Comparison of ENCODE assay signal across 16 cellular contexts in the genomic region with DNA sequence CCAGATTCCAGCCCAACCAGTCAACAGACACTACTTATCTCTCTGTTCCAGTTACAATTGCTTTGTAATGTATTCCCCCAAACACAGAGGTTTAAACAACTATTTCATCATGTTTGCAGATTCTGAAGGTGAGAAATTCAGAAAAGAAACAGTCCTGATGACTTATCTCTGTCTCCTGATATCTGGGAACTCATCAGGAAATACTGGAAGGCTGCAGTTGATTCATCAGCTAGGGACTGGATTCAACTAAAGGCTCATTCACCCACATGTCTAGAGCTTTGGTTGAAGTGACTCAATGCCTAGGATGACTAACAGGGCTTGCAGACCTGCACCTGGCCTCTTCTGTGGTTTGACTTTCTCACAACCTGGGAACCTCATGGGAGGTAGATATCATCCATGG. TPM values are rescaled to one million over a fixed set of nuclear protein-coding genes. Genes with fewer than 3 reads are reported as not detected.
A peak's percentile ranks its signal among the peaks of the same experiment; 100 is the strongest.
DNase-seq lines count a peak whose midpoint lies in the region; ATAC-seq, FAIRE-seq and TF ChIP-seq lines count a peak whose summit lies in the region.
"Had no signal": no experiment of that assay in that cellular context is flagged by ENCODE, and none has a peak within 500 bp of the region (broad histone marks: within the 10 kb centered on the region; RNA-seq: fewer than 3 reads in every experiment).

No MANE protein-coding gene starts in this region.

- H3K4me3 Mint-ChIP-seq in activated CD4-positive, alpha-beta T cell treated with anti-CD3 and anti-CD28 coated beads for 36 hours = no peak overlapping the region
- H3K4me3 Mint-ChIP-seq: activated naive CD4-positive, alpha-beta T cell treated with anti-CD3 and anti-CD28 coated beads, Interleukin-2, amount 50 U/mL, for 24 hours had no signal

- no peaks in the 10 kb centered on the region for H3K36me3 Mint-ChIP-seq in activated CD4-positive, alpha-beta T cell treated with anti-CD3 and anti-CD28 coated beads for 36 hours (ENCODE audit: low read depth)
- H3K36me3 Mint-ChIP-seq: activated naive CD4-positive, alpha-beta T cell treated with anti-CD3 and anti-CD28 coated beads, Interleukin-2, amount 50 U/mL, for 24 hours had no signal

- H3K4me1 Mint-ChIP-seq in activated CD4-positive, alpha-beta T cell treated with anti-CD3 and anti-CD28 coated beads for 36 hours = peaks cover 3% of the 10 kb centered on the region
- H3K4me1 Mint-ChIP-seq: activated naive CD4-positive, alpha-beta T cell treated with anti-CD3 and anti-CD28 coated beads, Interleukin-2, amount 50 U/mL, for 24 hours had no signal

- intact Hi-C loops in activated CD4-positive, alpha-beta T cell treated with anti-CD3 and anti-CD28 coated beads for 36 hours (cut with DNase I, micrococcal nuclease) = no loop called here

- H3K27me3 Mint-ChIP-seq in activated CD4-positive, alpha-beta T cell treated with anti-CD3 and anti-CD28 coated beads for 36 hours = no peaks in the 10 kb centered on the region

- POLR2A ChIA-PET in activated CD4-positive, alpha-beta T cell treated with anti-CD3 and anti-CD28 coated beads for 36 hours (lab: Charles Lee) = no interaction called here

- H3K36me3 ChIP-seq in bronchial epithelial cell (ENCODE audit: control insufficient read depth, insufficient read depth, low read length) (no peaks in the 10 kb centered on the region), mesodermal cell (ENCODE audit: control insufficient read depth, insufficient read depth, low read length) (no peaks in the 10 kb centered on the region), suprapubic skin (no peaks in the 10 kb centered on the region)

- H3K4me3 ChIP-seq in bronchial epithelial cell (ENCODE audit: low read depth, low read length) (no peak overlapping the region), mesodermal cell (ENCODE audit: extremely low read depth, insufficient read depth, low read length, poor library complexity, severe bottlenecking) (no peak overlapping the region), suprapubic skin (no peak overlapping the region)
- H3K4me3 ChIP-seq: mucosa of descending colon had no signal

- peaks cover under 1% of the 10 kb centered on the region for H3K9me3 Mint-ChIP-seq in activated CD4-positive, alpha-beta T cell treated with anti-CD3 and anti-CD28 coated beads for 36 hours (ENCODE audit: low read depth)

- H3K27ac ChIP-seq in mesodermal cell (ENCODE audit: low read depth, low read length, severe bottlenecking) (peak overlapping the region; percentile 31), suprapubic skin (no peak overlapping the region)

- no peaks in the 10 kb centered on the region for H3K4me1 ChIP-seq in mesodermal cell (ENCODE audit: control insufficient read depth, insufficient read depth, low read length, poor library complexity, severe bottlenecking)
- no peaks in the 10 kb centered on the region for H3K4me1 ChIP-seq in suprapubic skin

- DNase-seq in activated CD4-positive, alpha-beta T cell treated with anti-CD3 and anti-CD28 coated beads for 36 hours = no peak
- no peak for DNase-seq in activated CD4-positive, alpha-beta T cell treated with anti-CD3 and anti-CD28 coated beads for 1 hour
- DNase-seq in HT1080 (ENCODE audit: low read depth) (peak; percentile 99), bronchial epithelial cell (ENCODE audit: low read depth) (peak; percentile 99), suprapubic skin (ENCODE audit: low spot score in 2 of 2) (no peak), H4 (ENCODE audit: low spot score) (no peak)
- DNase-seq: 8988T; activated CD4-positive, alpha-beta T cell treated with anti-CD3 and anti-CD28 coated beads, Interleukin-2, amount 50 U/mL, for 1 hour; hippocampal formation; mucosa of descending colon; NCI-H1105 treated with DMSO at 0.1 percent for 48 hours; NCI-H774 had no signal

- no peak overlapping the region for H3K27ac Mint-ChIP-seq in activated CD4-positive, alpha-beta T cell treated with anti-CD3 and anti-CD28 coated beads for 36 hours
- H3K27ac Mint-ChIP-seq: activated naive CD4-positive, alpha-beta T cell treated with anti-CD3 and anti-CD28 coated beads, Interleukin-2, amount 50 U/mL, for 24 hours had no signal

- CTCF ChIA-PET in activated CD4-positive, alpha-beta T cell treated with anti-CD3 and anti-CD28 coated beads for 36 hours (lab: Charles Lee) = interaction anchor here (0.6 kb wide), 1 partner anchor 149 kb away, joined by 3 read pairs; no protein-coding TSS in a partner anchor

- TF ChIP-seq EP300 in suprapubic skin (IDR thresholded peaks at IDR 0.05) = no peak

- no peaks in the 10 kb centered on the region for H3K27me3 ChIP-seq in bronchial epithelial cell (ENCODE audit: control insufficient read depth, insufficient read depth, low read length)
- H3K27me3 ChIP-seq in suprapubic skin = no peaks in the 10 kb centered on the region

- ATAC-seq in activated CD4-positive, alpha-beta T cell treated with anti-CD3 and anti-CD28 coated beads for 36 hours = peak; percentile 65
- ATAC-seq in HG03442 (IDR thresholded peaks at IDR 0.05; ENCODE audit: unreplicated experiment) = no peak
- ATAC-seq: mucosa of descending colon had no signal

- TF ChIP-seq POLR2A in suprapubic skin (IDR thresholded peaks at IDR 0.05) = no peak

- TF ChIP-seq CTCF in bronchial epithelial cell (IDR thresholded peaks at IDR 0.05; ENCODE audit: insufficient read depth, low read length, severe bottlenecking) (no peak), suprapubic skin (IDR thresholded peaks at IDR 0.05) (no peak)

- peak; percentile 95 for FAIRE-seq in bronchial epithelial cell (lab: Jason Lieb, UNC)

- H3K9me3 ChIP-seq in mesodermal cell (ENCODE audit: control insufficient read depth, low read length) (no peaks in the 10 kb centered on the region), suprapubic skin (no peaks in the 10 kb centered on the region)
- H3K9me3 ChIP-seq: mucosa of descending colon had no signal

RNA-seq across cellular contexts. Expression of a gene that starts 56.6 kb away (rescaled TPM):
- total RNA-seq in activated CD4-positive, alpha-beta T cell treated with anti-CD3 and anti-CD28 coated beads for 36 hours = not detected
- total RNA-seq in HT1080 (2014; rRNA removed; shearing (Covaris generic)) = 4.7 and 9.0 TPM in 2 replicates
- 7.2 and 11.2 TPM in 2 replicates for polyA plus RNA-seq in HT1080 (2015; cell fraction: cytosol; rRNA removed)
- 18.4 and 20.0 TPM in 2 replicates for polyA plus RNA-seq in HT1080 (2015; cell fraction: nucleus; rRNA removed)
- total RNA-seq in bronchial epithelial cell (0.90 and 5.5 TPM in 2 replicates), suprapubic skin (1 to 10 TPM; 2.7 to 5.7 (median 4.4) TPM)
- 40.0 TPM for polyA plus RNA-seq in mesodermal cell (2013, experiment 1 of 2)
- polyA plus RNA-seq in mesodermal cell (2013, experiment 2 of 2) = 39.1 TPM
- 9.9 and 10.8 TPM in 2 replicates for total RNA-seq in H4 (2014; rRNA removed; shearing (Covaris generic))
- total RNA-seq: HT-29 had no signal

Comparison
In these comparisons a context has a peak if more than half of its experiments do, and no peak if none do; other contexts are left out.
1. DNase-seq: peak in HT1080 (single experiment) and bronchial epithelial cell (single experiment); none in activated CD4-positive, alpha-beta T cell treated with anti-CD3 and anti-CD28 coated beads for 36 hours (single experiment), activated CD4-positive, alpha-beta T cell treated with anti-CD3 and anti-CD28 coated beads for 1 hour (single experiment), suprapubic skin (0 of 2) and H4 (single experiment).